In the genomic region with DNA sequence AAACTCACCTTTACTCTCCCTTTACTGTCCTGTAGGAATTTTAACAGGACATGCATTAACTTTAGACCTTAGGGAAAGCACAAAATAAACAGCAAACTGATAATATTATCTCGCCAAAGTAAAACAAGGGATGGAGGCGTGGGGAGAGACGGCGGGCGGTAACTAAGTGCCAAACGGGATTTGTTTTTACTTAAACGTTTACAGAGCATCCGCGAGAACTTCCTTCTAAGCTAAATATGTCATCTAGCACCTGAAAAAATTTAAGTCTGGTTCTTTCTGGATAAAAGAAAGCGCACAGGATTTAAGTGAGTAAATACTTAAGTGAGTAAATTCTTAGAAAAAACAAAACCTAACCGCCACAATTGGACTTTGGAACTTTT, we compare ENCODE assay signal across 8 cellular contexts.
DNase-seq lines count a peak whose midpoint lies in the region; ATAC-seq, FAIRE-seq and TF ChIP-seq lines count a peak whose summit lies in the region.

No MANE protein-coding gene starts in this region.

- TF ChIP-seq CTCF in A673 (conservative IDR thresholded peaks at IDR 0.05; ENCODE audit: low read depth, low read length), result no peak

- H3K9ac ChIP-seq in iPS-20b (ENCODE audit: low read depth, low read length), result peak overlapping the region; percentile 92; the same call in 1 of the 2 replicates

- intact Hi-C loops in A673 (cut with micrococcal nuclease; ENCODE audit: unreplicated experiment), result loop anchor here (5.0 kb wide), 1 partner anchor 108 kb away; a partner anchor contains a TSS

- peaks cover 26% of the 10 kb centered on the region for H3K4me1 Mint-ChIP-seq in activated CD8-positive, alpha-beta T cell treated with anti-CD3 and anti-CD28 coated beads, Interleukin-2, amount 10 ng/mL, durations not matched to agents 7 days and 5 days (ENCODE audit: low read depth)
- peaks cover 11 to 19% of the 10 kb centered on the region in 2 donors for H3K4me1 Mint-ChIP-seq in stimulated activated naive B cell treated with anti-CD40 and anti-IgM and Interleukin-4, amounts not matched to agents 10 μg/mL and 1 μg/mL and 100 μg/mL, for 72 hours

- H3K36me3 ChIP-seq in A673 (ENCODE audit: insufficient read depth, low read length, poor library complexity, severe bottlenecking) (no peaks in the 10 kb centered on the region), iPS-20b (ENCODE audit: insufficient read depth, low read depth, low read length) (no peaks in the 10 kb centered on the region)

- CTCF ChIA-PET in A673 (lab: Charles Lee), result no interaction called here
- CTCF ChIA-PET in activated CD8-positive, alpha-beta T cell treated with anti-CD3 and anti-CD28 coated beads, Interleukin-2, amount 10 ng/mL, durations not matched to agents 7 days and 5 days (lab: Charles Lee), result interaction anchor here (0.9 to 1.2 kb wide), 4 partner anchors 25 to 68 kb away, joined by 3 read pairs; no protein-coding TSS in a partner anchor

- ATAC-seq in GM19467 (IDR thresholded peaks at IDR 0.05; ENCODE audit: unreplicated experiment) (peak; percentile 5), HG03469 (IDR thresholded peaks at IDR 0.05; ENCODE audit: unreplicated experiment) (no peak)
- peak; percentile 27 for ATAC-seq in activated CD8-positive, alpha-beta T cell treated with anti-CD3 and anti-CD28 coated beads, Interleukin-2, amount 10 ng/mL, durations not matched to agents 7 days and 5 days
- peak; percentile 25 to 41 for ATAC-seq in stimulated activated naive B cell treated with anti-CD40 and anti-IgM and Interleukin-4, amounts not matched to agents 10 μg/mL and 1 μg/mL and 100 μg/mL, for 72 hours (replicated peaks)

- H3K4me3 Mint-ChIP-seq in activated CD8-positive, alpha-beta T cell treated with anti-CD3 and anti-CD28 coated beads, Interleukin-2, amount 10 ng/mL, durations not matched to agents 7 days and 5 days, result peak overlapping the region; percentile 83
- H3K4me3 Mint-ChIP-seq in stimulated activated naive B cell treated with anti-CD40 and anti-IgM and Interleukin-4, amounts not matched to agents 10 μg/mL and 1 μg/mL and 100 μg/mL, for 72 hours, result peak overlapping the region; percentile 87 to 88

- no peaks in the 10 kb centered on the region for H3K9me3 ChIP-seq in A673 (ENCODE audit: low read depth, low read length, poor library complexity, severe bottlenecking)
- H3K9me3 ChIP-seq in iPS-20b (ENCODE audit: insufficient read depth, low read depth, low read length), result peaks cover 17% of the 10 kb centered on the region

- no peak overlapping the region for H3K27ac ChIP-seq in A673 (ENCODE audit: low read depth, low read length, poor library complexity, severe bottlenecking)
- H3K27ac ChIP-seq in iPS-20b (ENCODE audit: low read length), result peak overlapping the region; percentile 61

- H3K27me3 ChIP-seq in A673 (replicated peaks; ENCODE audit: insufficient read depth, low read depth, low read length, poor library complexity) (no peaks in the 10 kb centered on the region), iPS-20b (ENCODE audit: insufficient read depth, low read length) (peaks cover 6% of the 10 kb centered on the region; the same call in 1 of the 2 replicates)

- no peak for FAIRE-seq in urothelium cell line (lab: Jason Lieb, UNC)

- peaks cover 3% of the 10 kb centered on the region for H3K9me3 Mint-ChIP-seq in activated CD8-positive, alpha-beta T cell treated with anti-CD3 and anti-CD28 coated beads, Interleukin-2, amount 10 ng/mL, durations not matched to agents 7 days and 5 days (ENCODE audit: insufficient read depth)
- H3K9me3 Mint-ChIP-seq in stimulated activated naive B cell treated with anti-CD40 and anti-IgM and Interleukin-4, amounts not matched to agents 10 μg/mL and 1 μg/mL and 100 μg/mL, for 72 hours, result peaks cover under 1 to 3% of the 10 kb centered on the region in 2 donors

- BruUV-seq in A673 (replicated peaks; lab: Mats Ljungman, UMichigan), result no TSS peak

- H3K27ac Mint-ChIP-seq in activated CD8-positive, alpha-beta T cell treated with anti-CD3 and anti-CD28 coated beads, Interleukin-2, amount 10 ng/mL, durations not matched to agents 7 days and 5 days, result peak overlapping the region; percentile 84
- peak overlapping the region; percentile 79 for H3K27ac Mint-ChIP-seq in stimulated activated naive B cell treated with anti-CD40 and anti-IgM and Interleukin-4, amounts not matched to agents 10 μg/mL and 1 μg/mL and 100 μg/mL, for 72 hours

- peak overlapping the region; percentile 46 for H3K4me3 ChIP-seq in A673 (ENCODE audit: low read depth, low read length, poor library complexity, severe bottlenecking)
- peak overlapping the region; percentile 70 for H3K4me3 ChIP-seq in iPS-20b (ENCODE audit: low read length)

- H3K4me1 ChIP-seq in A673 (ENCODE audit: insufficient read depth, low read length, poor library complexity, severe bottlenecking) (peaks cover 5% of the 10 kb centered on the region), iPS-20b (ENCODE audit: insufficient read depth, low read length) (peaks cover 32% of the 10 kb centered on the region; the same call in 1 of the 2 replicates)

- H3K36me3 Mint-ChIP-seq in activated CD8-positive, alpha-beta T cell treated with anti-CD3 and anti-CD28 coated beads, Interleukin-2, amount 10 ng/mL, durations not matched to agents 7 days and 5 days (ENCODE audit: low read depth), result no peaks in the 10 kb centered on the region
- peaks cover 0 to 4% of the 10 kb centered on the region in 2 donors for H3K36me3 Mint-ChIP-seq in stimulated activated naive B cell treated with anti-CD40 and anti-IgM and Interleukin-4, amounts not matched to agents 10 μg/mL and 1 μg/mL and 100 μg/mL, for 72 hours

- DNase-seq in A673 (ENCODE audit: low spot score), result no peak
- no peak for DNase-seq in activated CD8-positive, alpha-beta T cell treated with anti-CD3 and anti-CD28 coated beads, Interleukin-2, amount 10 ng/mL, durations not matched to agents 7 days and 5 days
- DNase-seq in stimulated activated naive B cell treated with anti-CD40 and anti-IgM and Interleukin-4, amounts not matched to agents 10 μg/mL and 1 μg/mL and 100 μg/mL, for 72 hours, result no peak
- no peak for DNase-seq in NCI-H774 (lab: John Stamatoyannopoulos, UW)
- DNase-seq in urothelium cell line (ENCODE audit: low spot score), result no peak

- H3K27me3 Mint-ChIP-seq in activated CD8-positive, alpha-beta T cell treated with anti-CD3 and anti-CD28 coated beads, Interleukin-2, amount 10 ng/mL, durations not matched to agents 7 days and 5 days (ENCODE audit: low read depth), result no peaks in the 10 kb centered on the region
- H3K27me3 Mint-ChIP-seq in stimulated activated naive B cell treated with anti-CD40 and anti-IgM and Interleukin-4, amounts not matched to agents 10 μg/mL and 1 μg/mL and 100 μg/mL, for 72 hours, result no peaks in the 10 kb centered on the region

- POLR2A ChIA-PET in A673 (lab: Charles Lee; ENCODE audit: low non-redundant PET), result no interaction called here
- POLR2A ChIA-PET in activated CD8-positive, alpha-beta T cell treated with anti-CD3 and anti-CD28 coated beads, Interleukin-2, amount 10 ng/mL, durations not matched to agents 7 days and 5 days (lab: Charles Lee), result interaction anchor here (1.1 kb wide), 1 partner anchor 87 kb away, joined by 3 read pairs; no protein-coding TSS in a partner anchor
